21 cellular contexts compared by ENCODE assay signal in the genomic region with DNA sequence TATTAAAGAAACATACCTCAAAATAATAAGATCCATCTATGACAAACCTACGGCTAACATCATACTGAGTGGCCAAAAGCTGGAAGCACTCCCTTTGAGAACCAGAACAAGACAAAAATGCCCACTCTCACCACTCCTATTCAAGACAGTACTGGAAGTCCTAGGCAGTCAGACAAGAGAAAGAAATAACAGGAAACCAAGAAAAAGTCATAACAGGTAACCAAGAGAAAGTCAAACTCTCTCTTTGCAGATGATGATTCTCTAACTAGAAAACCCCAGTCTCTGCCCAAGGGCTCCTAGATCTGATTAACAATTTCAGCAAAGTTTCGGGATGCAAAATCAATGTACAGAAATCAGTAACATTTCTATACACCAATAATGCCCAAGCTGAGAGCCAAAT. TPM values are rescaled to one million over a fixed set of nuclear protein-coding genes. Genes with fewer than 3 reads are reported as not detected.
DNase-seq lines count a peak whose midpoint lies in the region; ATAC-seq, FAIRE-seq and TF ChIP-seq lines count a peak whose summit lies in the region.
"Had no signal": no experiment of that assay in that cellular context is flagged by ENCODE, and none has a peak within 500 bp of the region (broad histone marks: within the 10 kb centered on the region; RNA-seq: fewer than 3 reads in every experiment).

No MANE protein-coding gene starts in this region.

- no peak for TF ChIP-seq CTCF in foreskin keratinocyte (conservative IDR thresholded peaks at IDR 0.05)

- H3K9me3 Mint-ChIP-seq in CD4-positive, CD25-positive, alpha-beta regulatory T cell: peaks cover 0 to 5% (median 0%) of the 10 kb centered on the region in 7 donors

- FAIRE-seq in GM12892 (lab: Jason Lieb, UNC): peak; percentile 91

- no peaks in the 10 kb centered on the region for H3K9me3 ChIP-seq in CD4-positive, CD25-positive, alpha-beta regulatory T cell (ENCODE audit: control insufficient read depth in 2 of 2, low read length in 2 of 2)
- no peaks in the 10 kb centered on the region for H3K9me3 ChIP-seq in T-helper 17 cell (ENCODE audit: control insufficient read depth, low read length, poor library complexity, severe bottlenecking)
- H3K9me3 ChIP-seq in effector memory CD4-positive, alpha-beta T cell (ENCODE audit: control insufficient read depth, low read length): peaks cover 3% of the 10 kb centered on the region
- H3K9me3 ChIP-seq: psoas muscle had no signal

- H3K27me3 Mint-ChIP-seq in CD4-positive, CD25-positive, alpha-beta regulatory T cell: no peaks in the 10 kb centered on the region
- H3K27me3 Mint-ChIP-seq in T-helper 17 cell: no peaks in the 10 kb centered on the region

- H3K27ac ChIP-seq in CD4-positive, CD25-positive, alpha-beta regulatory T cell (ENCODE audit: insufficient read depth, low read length, poor library complexity, severe bottlenecking): peak overlapping the region; percentile 72
- peak overlapping the region; percentile 57 for H3K27ac ChIP-seq in effector memory CD4-positive, alpha-beta T cell (ENCODE audit: insufficient read depth, low read length, poor library complexity, severe bottlenecking)
- no peak overlapping the region for H3K27ac ChIP-seq in foreskin keratinocyte
- H3K27ac ChIP-seq: psoas muscle, SK-N-MC, tibial artery had no signal

- H3K36me3 Mint-ChIP-seq in CD4-positive, CD25-positive, alpha-beta regulatory T cell: peaks cover 12% of the 10 kb centered on the region
- H3K36me3 Mint-ChIP-seq in T-helper 17 cell (ENCODE audit: low read depth): peaks cover 3% of the 10 kb centered on the region

- DNase-seq in CD4-positive, CD25-positive, alpha-beta regulatory T cell: peak in 2 of 3 donors; percentile 36 to 63
- DNase-seq in GM12892 (ENCODE audit: insufficient read length): no peak
- no peak for DNase-seq in T-helper 17 cell
- no peak for DNase-seq in effector memory CD4-positive, alpha-beta T cell
- no peak for DNase-seq in GM19238 (ENCODE audit: insufficient read length, low spot score)
- DNase-seq in SHP77 (lab: John Stamatoyannopoulos, UW): no peak
- no peak for DNase-seq in foreskin keratinocyte
- DNase-seq in NCI-H69 (lab: John Stamatoyannopoulos, UW): no peak
- DNase-seq: caudate nucleus, EL, islet precursor cell, KG1, mammary epithelial cell, NCI-H1048, NCI-H2107, NCI-H748 treated with DMSO at 0.1 percent for 48 hours, psoas muscle, tibial artery had no signal

- peaks cover 82% of the 10 kb centered on the region for H3K4me1 ChIP-seq in CD4-positive, CD25-positive, alpha-beta regulatory T cell (ENCODE audit: control insufficient read depth, insufficient read depth, low read length, poor library complexity, severe bottlenecking)
- H3K4me1 ChIP-seq in effector memory CD4-positive, alpha-beta T cell (ENCODE audit: control insufficient read depth, insufficient read depth, low read length, poor library complexity, severe bottlenecking): peaks cover 52% of the 10 kb centered on the region
- peaks cover 7% of the 10 kb centered on the region for H3K4me1 ChIP-seq in foreskin keratinocyte
- H3K4me1 ChIP-seq: tibial artery had no signal

- peak overlapping the region; percentile 82 to 100 (median 85) for H3K27ac Mint-ChIP-seq in CD4-positive, CD25-positive, alpha-beta regulatory T cell
- H3K27ac Mint-ChIP-seq in T-helper 17 cell: peak overlapping the region; percentile 81
- H3K27ac Mint-ChIP-seq: nephron had no signal

- no peak for TF ChIP-seq POLR2A in GM12892 (IDR thresholded peaks at IDR 0.05; ENCODE audit: low read depth, low read length)

- peak overlapping the region; percentile 52 to 86 (median 84) for H3K4me3 Mint-ChIP-seq in CD4-positive, CD25-positive, alpha-beta regulatory T cell
- H3K4me3 Mint-ChIP-seq in T-helper 17 cell: peak overlapping the region; percentile 56
- H3K4me3 Mint-ChIP-seq: nephron had no signal

- H3K36me3 ChIP-seq in CD4-positive, CD25-positive, alpha-beta regulatory T cell (ENCODE audit: control insufficient read depth, insufficient read depth, low read length): peaks cover 14% of the 10 kb centered on the region
- H3K36me3 ChIP-seq in effector memory CD4-positive, alpha-beta T cell (ENCODE audit: control insufficient read depth, insufficient read depth, low read length): no peaks in the 10 kb centered on the region
- H3K36me3 ChIP-seq: tibial artery had no signal

- peaks cover 55 to 99% (median 83%) of the 10 kb centered on the region in 4 donors for H3K4me1 Mint-ChIP-seq in CD4-positive, CD25-positive, alpha-beta regulatory T cell
- peaks cover 72% of the 10 kb centered on the region for H3K4me1 Mint-ChIP-seq in T-helper 17 cell

- H3K4me3 ChIP-seq in CD4-positive, CD25-positive, alpha-beta regulatory T cell (ENCODE audit: low read depth, low read length): peak overlapping the region; percentile 83
- H3K4me3 ChIP-seq in effector memory CD4-positive, alpha-beta T cell (ENCODE audit: insufficient read depth, low read depth, low read length, poor library complexity, severe bottlenecking): peak overlapping the region; percentile 21
- H3K4me3 ChIP-seq: psoas muscle, SK-N-MC, tibial artery had no signal

- ATAC-seq in CD4-positive, CD25-positive, alpha-beta regulatory T cell (ENCODE audit: low read depth in 2 of 2): peak; percentile 47
- ATAC-seq in T-helper 17 cell (peak; percentile 63), foreskin keratinocyte (no peak)
- ATAC-seq: Panc1, psoas muscle had no signal

- H3K27me3 ChIP-seq in CD4-positive, CD25-positive, alpha-beta regulatory T cell (ENCODE audit: control insufficient read depth, insufficient read depth, low read length): no peaks in the 10 kb centered on the region
- no peaks in the 10 kb centered on the region for H3K27me3 ChIP-seq in effector memory CD4-positive, alpha-beta T cell (replicated peaks; ENCODE audit: control insufficient read depth, insufficient read depth, low read length, poor library complexity, severe bottlenecking)
- no peaks in the 10 kb centered on the region for H3K27me3 ChIP-seq in foreskin keratinocyte
- H3K27me3 ChIP-seq: tibial artery had no signal

RNA-seq across cellular contexts. Expression of gene TMEM123, which starts 35.6 kb away (rescaled TPM):
- 330 TPM for total RNA-seq in CD4-positive, CD25-positive, alpha-beta regulatory T cell
- 100 to 1,000 TPM; 583 to 771 (median 683) TPM for polyA plus RNA-seq in CD4-positive, CD25-positive, alpha-beta regulatory T cell
- polyA plus RNA-seq in GM12892 (2012; ENCODE audit: missing spikeins): 128 TPM
- total RNA-seq in T-helper 17 cell (100 to 1,000 TPM; 372 to 400 TPM), foreskin keratinocyte (213 and 269 TPM in 2 replicates)
- polyA plus RNA-seq in foreskin keratinocyte: 54.6 and 70.6 TPM in 2 replicates

Comparison
In these comparisons a context has a peak if more than half of its experiments do, and no peak if none do; other contexts are left out.
1. DNase-seq: peak in CD4-positive, CD25-positive, alpha-beta regulatory T cell (2 of 3); none in GM12892 (single experiment), T-helper 17 cell (0 of 3), effector memory CD4-positive, alpha-beta T cell (0 of 3), GM19238 (single experiment), SHP77 (0 of 2), foreskin keratinocyte (0 of 2) and NCI-H69 (single experiment).